10 cellular contexts compared by ENCODE assay signal in the genomic region with DNA sequence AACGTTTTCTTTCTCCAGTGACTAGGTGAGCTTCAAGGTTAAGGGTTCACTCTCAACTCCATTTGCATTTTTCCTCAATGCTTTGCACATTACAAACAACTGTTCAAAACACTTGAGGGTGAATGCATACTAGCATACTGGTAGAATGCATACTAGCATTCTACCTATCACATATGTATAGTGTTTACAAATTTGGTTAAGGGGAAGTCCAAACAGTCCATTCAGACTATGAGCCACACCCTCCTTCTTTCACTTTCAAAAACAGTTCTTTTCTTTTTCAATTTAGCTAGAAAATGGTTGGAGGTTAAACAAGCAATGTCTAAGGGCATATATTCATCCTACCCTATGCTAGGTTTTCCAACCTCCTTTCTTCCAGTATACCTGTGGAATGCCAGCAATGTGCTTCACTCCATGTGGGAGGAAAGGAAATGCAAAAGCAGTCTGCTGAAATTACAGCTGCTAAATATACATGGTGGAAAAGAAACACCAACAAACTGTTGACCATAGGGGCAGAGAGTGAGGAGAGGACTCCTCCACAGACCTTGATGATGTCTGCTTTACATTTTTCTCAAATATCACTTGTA.
DNase-seq lines count a peak whose midpoint lies in the region; ATAC-seq, FAIRE-seq and TF ChIP-seq lines count a peak whose summit lies in the region.
"Had no signal": no experiment of that assay in that cellular context is flagged by ENCODE, and none has a peak within 500 bp of the region (broad histone marks: within the 10 kb centered on the region; RNA-seq: fewer than 3 reads in every experiment).

No MANE protein-coding gene starts in this region.

- WGBS in GM23248 (ENCODE audit: low coverage in 1 of 2, low lambda C conversion rate in 2 of 2, missing lambda C conversion rate in 2 of 2), 2 experiments = 48 to 52% methylated on average over 1 of the region's 1 CpG
- 37% methylated on average over 1 of the region's 1 CpG for WGBS in HepG2 (ENCODE audit: low lambda C conversion rate)

- H3K4me1 ChIP-seq in GM23248 (ENCODE audit: insufficient read depth) = no peaks in the 10 kb centered on the region
- peaks cover 0 to 8% (median 0%) of the 10 kb centered on the region in 4 donors for H3K4me1 ChIP-seq in tibial artery
- no peaks in the 10 kb centered on the region for H3K4me1 ChIP-seq in HepG2 (ENCODE audit: insufficient read depth, low read length)

- TF ChIP-seq CTCF in tibial artery (IDR thresholded peaks at IDR 0.05) = no peak
- TF ChIP-seq CTCF in HepG2 (CRISPR knock-in tag; IDR thresholded peaks at IDR 0.05) = no peak

- TF ChIP-seq RAD21 in HepG2 (CRISPR knock-in tag; IDR thresholded peaks at IDR 0.05) = no peak

- H3F3A ChIP-seq in GM23248 (ENCODE audit: insufficient read depth) = no peaks in the 10 kb centered on the region

- H3K79me2 ChIP-seq in GM23248 (ENCODE audit: insufficient read depth) (no peaks in the 10 kb centered on the region), HepG2 (ENCODE audit: insufficient read depth, low read length) (no peaks in the 10 kb centered on the region)

- no peak for TF ChIP-seq POLR2A in HepG2 (IDR thresholded peaks at IDR 0.05; ENCODE audit: insufficient read depth in 1 of 2, low read depth in 2 of 2, low read length in 2 of 2)

- H3K9ac ChIP-seq in GM23248 = no peak overlapping the region
- no peak overlapping the region for H3K9ac ChIP-seq in HepG2 (ENCODE audit: insufficient read depth, low read depth, low read length)

- H3K27me3 ChIP-seq in GM23248 (replicated peaks; ENCODE audit: insufficient read depth) (no peaks in the 10 kb centered on the region), tibial artery (no peaks in the 10 kb centered on the region), HepG2 (ENCODE audit: control insufficient read depth in 1 of 2, insufficient read depth in 2 of 2, low read length in 2 of 2) (no peaks in the 10 kb centered on the region)

- peak overlapping the region; percentile 59 for H3K27ac Mint-ChIP-seq in activated naive CD4-positive, alpha-beta T cell treated with anti-CD3 and anti-CD28 coated beads, Interleukin-2, amount 50 U/mL, for 24 hours

- H3K9me3 Mint-ChIP-seq in activated naive CD4-positive, alpha-beta T cell treated with anti-CD3 and anti-CD28 coated beads, Interleukin-2, amount 50 U/mL, for 24 hours = peaks cover 6% of the 10 kb centered on the region

- no peak overlapping the region for H3K4me3 Mint-ChIP-seq in activated naive CD4-positive, alpha-beta T cell treated with anti-CD3 and anti-CD28 coated beads, Interleukin-2, amount 50 U/mL, for 24 hours

- H3K27ac ChIP-seq in GM23248 = no peak overlapping the region
- H3K27ac ChIP-seq in tibial artery = no peak overlapping the region
- no peak overlapping the region for H3K27ac ChIP-seq in HepG2 (ENCODE audit: extremely low read length, insufficient read depth, low read length)

- no peaks in the 10 kb centered on the region; the same call in 1 of the 2 replicates for H3K36me3 ChIP-seq in GM23248 (ENCODE audit: low read depth)
- H3K36me3 ChIP-seq in tibial artery = peaks cover 29 to 77% (median 70%) of the 10 kb centered on the region in 3 donors
- no peaks in the 10 kb centered on the region for H3K36me3 ChIP-seq in HepG2 (replicated peaks in 1 of 2; ENCODE audit: control insufficient read depth in 1 of 2, insufficient read depth in 2 of 2, low read length in 2 of 2)

- no TSS peak for BruUV-seq in HepG2 (replicated peaks; lab: Mats Ljungman, UMichigan)

- POLR2A ChIA-PET in HepG2 (lab: Yijun Ruan, JAX) = no interaction called here

- no peaks in the 10 kb centered on the region for H3K9me2 ChIP-seq in GM23248 (ENCODE audit: insufficient read depth)

- no peaks in the 10 kb centered on the region for H4K20me1 ChIP-seq in GM23248 (ENCODE audit: insufficient read depth)
- no peaks in the 10 kb centered on the region for H4K20me1 ChIP-seq in HepG2 (ENCODE audit: insufficient read depth, low read length)

- CTCF ChIA-PET in HepG2 (lab: Yijun Ruan, JAX; ENCODE audit: low intra/inter-chr PET ratio, low total read pairs) = no interaction called here

- H3K4me2 ChIP-seq in GM23248 (ENCODE audit: unreplicated experiment) = no peak overlapping the region
- H3K4me2 ChIP-seq in HepG2 (ENCODE audit: low read depth, low read length) = no peak overlapping the region

- FAIRE-seq in HepG2 (lab: Jason Lieb, UNC) = no peak

- in situ Hi-C loops in GM23248 (cut with MboI) = no loop called here
- in situ Hi-C loops in HepG2 (cut with HindIII; ENCODE audit: extremely low pct_ligation_motif_present, low pct_unique_long_range_greater_than_20kb) = no loop called here

- no peak for DNase-seq in activated naive CD4-positive, alpha-beta T cell (lab: John Stamatoyannopoulos, UW)
- DNase-seq in NCI-H226 (peak; percentile 10), GM23248 (no peak), tibial artery (no peak), HepG2 (ENCODE audit: low spot score) (no peak), NCI-H1092 treated with DMSO at 0.1 percent for 48 hours (lab: John Stamatoyannopoulos, UW) (no peak)
- DNase-seq: anterior cingulate cortex, NCI-H1694 had no signal

- H3K9me3 ChIP-seq in GM23248 (ENCODE audit: low read depth) (no peaks in the 10 kb centered on the region), tibial artery (peaks cover 0 to 4% (median 0%) of the 10 kb centered on the region in 3 donors), HepG2 (ENCODE audit: low read length) (no peaks in the 10 kb centered on the region)

- H3K4me3 ChIP-seq in GM23248 = no peak overlapping the region
- no peak overlapping the region for H3K4me3 ChIP-seq in tibial artery
- H3K4me3 ChIP-seq in HepG2 (replicated peaks in 1 of 3; ENCODE audit: insufficient read depth in 1 of 3, low read depth in 2 of 3, low read length in 3 of 3) = no peak overlapping the region

- peaks cover 57% of the 10 kb centered on the region for H3K36me3 Mint-ChIP-seq in activated naive CD4-positive, alpha-beta T cell treated with anti-CD3 and anti-CD28 coated beads, Interleukin-2, amount 50 U/mL, for 24 hours

- H3K27me3 Mint-ChIP-seq in activated naive CD4-positive, alpha-beta T cell treated with anti-CD3 and anti-CD28 coated beads, Interleukin-2, amount 50 U/mL, for 24 hours = no peaks in the 10 kb centered on the region

- ATAC-seq in HG02840 (IDR thresholded peaks at IDR 0.05; ENCODE audit: low FRiP score, unreplicated experiment) (peak; percentile 93), HepG2 (no peak)

- H3K4me1 Mint-ChIP-seq in activated naive CD4-positive, alpha-beta T cell treated with anti-CD3 and anti-CD28 coated beads, Interleukin-2, amount 50 U/mL, for 24 hours = peaks cover 14% of the 10 kb centered on the region

- intact Hi-C loops in tibial artery (cut with DNase I; ENCODE audit: low total_unique reads) (no loop called here), HepG2 (cut with micrococcal nuclease; ENCODE audit: unreplicated experiment) (no loop called here)

- H2AFZ ChIP-seq in GM23248 (no peak overlapping the region), HepG2 (ENCODE audit: low read length) (no peak overlapping the region)

- no peak for TF ChIP-seq EP300 in HepG2 (IDR thresholded peaks at IDR 0.05; ENCODE audit: low read depth in 2 of 2, low read length in 2 of 2)
- no peak for TF ChIP-seq EP300 in HepG2 (CRISPR knock-in tag; IDR thresholded peaks at IDR 0.05; ENCODE audit: borderline replicate concordance)

TF ChIP-seq in HepG2, 621 proteins besides CTCF, POLR2A, EP300 and RAD21:
- TF ChIP-seq SPEN (CRISPR knock-in tag; IDR thresholded peaks at IDR 0.05; ENCODE audit: low read depth) (no peak), MYC (CRISPR knock-in tag; IDR thresholded peaks at IDR 0.05; ENCODE audit: borderline replicate concordance) (no peak), ZFP41 (CRISPR knock-in tag; IDR thresholded peaks at IDR 0.05; ENCODE audit: borderline replicate concordance) (no peak), ZNF577 (CRISPR knock-in tag; IDR thresholded peaks at IDR 0.05; ENCODE audit: borderline replicate concordance, low read depth) (no peak), ZNF780A (CRISPR knock-in tag; IDR thresholded peaks at IDR 0.05) (no peak), ZFX (CRISPR knock-in tag; IDR thresholded peaks at IDR 0.05; ENCODE audit: low read depth) (no peak), ZBTB20 (CRISPR knock-in tag; IDR thresholded peaks at IDR 0.05; ENCODE audit: borderline replicate concordance, low read depth) (no peak), ZNF841 (CRISPR knock-in tag; IDR thresholded peaks at IDR 0.05; ENCODE audit: borderline replicate concordance) (no peak), ZNF329 (CRISPR knock-in tag; IDR thresholded peaks at IDR 0.05; ENCODE audit: low read depth) (no peak), ASH2L (IDR thresholded peaks at IDR 0.05; ENCODE audit: insufficient read length, low read depth, low read length) (no peak), ZNF737 (CRISPR knock-in tag; IDR thresholded peaks at IDR 0.05; ENCODE audit: borderline replicate concordance) (no peak), ZBTB21 (CRISPR knock-in tag; IDR thresholded peaks at IDR 0.05) (no peak), ZSCAN22 (CRISPR knock-in tag; IDR thresholded peaks at IDR 0.05) (no peak), ZNF432 (CRISPR knock-in tag; IDR thresholded peaks at IDR 0.05; ENCODE audit: borderline replicate concordance) (no peak)
- TF ChIP-seq, protein P1, sequence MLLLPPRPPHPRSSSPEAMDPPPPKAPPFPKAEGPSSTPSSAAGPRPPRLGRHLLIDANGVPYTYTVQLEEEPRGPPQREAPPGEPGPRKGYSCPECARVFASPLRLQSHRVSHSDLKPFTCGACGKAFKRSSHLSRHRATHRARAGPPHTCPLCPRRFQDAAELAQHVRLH (CRISPR knock-in tag; IDR thresholded peaks at IDR 0.05; ENCODE audit: borderline replicate concordance, low read depth) = no peak
- TF ChIP-seq, protein P2, sequence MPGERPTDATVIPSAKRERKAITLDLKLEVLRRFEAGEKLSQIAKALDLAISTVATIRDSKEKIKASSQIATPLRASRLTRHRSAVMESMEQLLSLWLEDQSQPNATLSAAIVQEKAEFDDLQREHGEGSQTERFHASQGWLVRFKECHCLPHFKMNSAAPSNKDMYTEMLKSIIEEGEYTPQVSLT (CRISPR knock-in tag; IDR thresholded peaks at IDR 0.05; ENCODE audit: borderline replicate concordance, low read depth) = no peak
- TF ChIP-seq, protein P3, sequence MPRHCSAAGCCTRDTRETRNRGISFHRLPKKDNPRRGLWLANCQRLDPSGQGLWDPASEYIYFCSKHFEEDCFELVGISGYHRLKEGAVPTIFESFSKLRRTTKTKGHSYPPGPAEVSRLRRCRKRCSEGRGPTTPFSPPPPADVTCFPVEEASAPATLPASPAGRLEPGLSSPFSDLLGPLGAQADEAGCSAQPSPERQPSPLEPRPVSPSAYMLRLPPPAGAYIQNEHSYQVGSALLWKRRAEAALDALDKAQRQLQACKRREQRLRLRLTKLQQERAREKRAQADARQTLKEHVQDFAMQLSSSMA (CRISPR knock-in tag; IDR thresholded peaks at IDR 0.05) = no peak
